ENCODE assay signal across 18 cellular contexts in the genomic region with DNA sequence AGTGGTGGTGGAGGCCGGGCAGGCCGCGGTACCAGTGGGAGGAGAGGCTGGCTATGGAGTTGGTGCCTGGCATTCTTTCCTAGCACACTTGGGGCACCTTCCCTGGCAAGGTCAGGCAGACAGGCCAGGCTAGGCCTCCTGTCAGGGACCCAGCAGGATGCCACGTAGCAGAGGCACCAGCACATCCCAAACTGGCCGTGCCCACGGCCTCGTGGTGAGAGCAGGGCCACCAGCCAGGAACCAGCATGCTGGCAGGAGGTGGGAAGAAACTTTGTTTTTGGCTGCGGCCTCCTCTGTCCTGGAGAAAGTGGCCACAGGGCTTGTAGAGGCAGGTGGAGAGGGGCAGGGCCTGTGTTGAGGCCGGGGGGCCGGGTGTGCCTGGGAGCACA. TPM values are rescaled to one million over a fixed set of nuclear protein-coding genes. Genes with fewer than 3 reads are reported as not detected.
A peak's percentile ranks its signal among the peaks of the same experiment; 100 is the strongest.
DNase-seq lines count a peak whose midpoint lies in the region; ATAC-seq and TF ChIP-seq lines count a peak whose summit lies in the region.
"Had no signal": no experiment of that assay in that cellular context is flagged by ENCODE, and none has a peak within 500 bp of the region (broad histone marks: within the 10 kb centered on the region; RNA-seq: fewer than 3 reads in every experiment).

No MANE protein-coding gene starts in this region.

- ATAC-seq in DND-41 (ENCODE audit: insufficient read depth, low read depth) (no peak), GM19463 (IDR thresholded peaks at IDR 0.05; ENCODE audit: unreplicated experiment) (no peak)

- H3K79me2 ChIP-seq in DND-41 (ENCODE audit: insufficient read depth, low read length) = no peaks in the 10 kb centered on the region

- H3K36me3 ChIP-seq in DND-41 (ENCODE audit: insufficient read depth, low read length) (no peaks in the 10 kb centered on the region), KOPT-K1 (ENCODE audit: insufficient read depth, low read length) (no peaks in the 10 kb centered on the region), endodermal cell (ENCODE audit: control insufficient read depth, insufficient read depth, low read length) (no peaks in the 10 kb centered on the region), neuron (ENCODE audit: insufficient read depth, low read length) (no peaks in the 10 kb centered on the region)
- H3K36me3 ChIP-seq: BLaER1 had no signal

- H3K4me1 Mint-ChIP-seq in endodermal cell = peaks cover 10% of the 10 kb centered on the region

- H3K27ac Mint-ChIP-seq in endodermal cell = no peak overlapping the region

- H3K27me3 ChIP-seq in DND-41 (ENCODE audit: insufficient read depth, low read length, poor library complexity) (no peaks in the 10 kb centered on the region), endodermal cell (ENCODE audit: control insufficient read depth, insufficient read depth, low read length, poor library complexity, severe bottlenecking) (no peaks in the 10 kb centered on the region), neuron (ENCODE audit: insufficient read depth, low read length) (peaks cover 1% of the 10 kb centered on the region)
- H3K27me3 ChIP-seq: BLaER1 had no signal

- H2AFZ ChIP-seq in DND-41 (ENCODE audit: low read depth, low read length) = no peak overlapping the region
- H2AFZ ChIP-seq in neuron (ENCODE audit: low read depth, low read length) = peak overlapping the region; percentile 13

- H4K20me1 ChIP-seq in DND-41 (ENCODE audit: insufficient read depth, low read length) = peaks cover 17% of the 10 kb centered on the region
- H4K20me1 ChIP-seq: BLaER1 had no signal

- peaks cover 41% of the 10 kb centered on the region for H3K4me1 ChIP-seq in DND-41 (ENCODE audit: insufficient read depth, low read length)
- no peaks in the 10 kb centered on the region for H3K4me1 ChIP-seq in endodermal cell (ENCODE audit: control insufficient read depth, insufficient read depth, low read length)
- H3K4me1 ChIP-seq in neuron (ENCODE audit: insufficient read depth, low read length) = peaks cover 20% of the 10 kb centered on the region

- H3K4me3 Mint-ChIP-seq in endodermal cell = no peak overlapping the region

- H3K27ac ChIP-seq in DND-41 (ENCODE audit: low read length) (peak overlapping the region; percentile 45; the same call in 1 of the 2 replicates), KOPT-K1 (ENCODE audit: low read depth, low read length, poor library complexity, severe bottlenecking) (peak overlapping the region; percentile 96), endodermal cell (ENCODE audit: low read depth, low read length) (peak overlapping the region; percentile 80)
- H3K27ac ChIP-seq: SK-N-MC had no signal

- H3K9me3 ChIP-seq in DND-41 (ENCODE audit: insufficient read depth, low read length, severe bottlenecking) (no peaks in the 10 kb centered on the region), KOPT-K1 (ENCODE audit: insufficient read depth, low read length, poor library complexity, severe bottlenecking) (peaks cover 6% of the 10 kb centered on the region), endodermal cell (ENCODE audit: control insufficient read depth, low read length) (no peaks in the 10 kb centered on the region), neuron (ENCODE audit: low read length) (peaks cover 4% of the 10 kb centered on the region)
- H3K9me3 ChIP-seq: BLaER1 had no signal

- H3K9me3 Mint-ChIP-seq in endodermal cell = peaks cover 11% of the 10 kb centered on the region

- H3K27me3 Mint-ChIP-seq in endodermal cell (ENCODE audit: insufficient read depth) = peaks cover 8% of the 10 kb centered on the region
- H3K27me3 Mint-ChIP-seq: CD4-positive, alpha-beta memory T cell had no signal

- no peak for TF ChIP-seq POLR2A in erythroblast (IDR thresholded peaks at IDR 0.05; ENCODE audit: low read length)

- no peak overlapping the region for H3K9ac ChIP-seq in DND-41 (ENCODE audit: low read depth, low read length)
- no peak overlapping the region for H3K9ac ChIP-seq in endodermal cell (ENCODE audit: extremely low read depth, low read length, poor library complexity, severe bottlenecking)
- H3K9ac ChIP-seq: BLaER1 had no signal

- no peak overlapping the region for H3K4me2 ChIP-seq in DND-41 (ENCODE audit: insufficient read depth, low read length)
- H3K4me2 ChIP-seq: BLaER1 had no signal

- no peaks in the 10 kb centered on the region for H3K36me3 Mint-ChIP-seq in endodermal cell (ENCODE audit: low read depth)
- H3K36me3 Mint-ChIP-seq: CD4-positive, alpha-beta memory T cell had no signal

- DNase-seq in DND-41 = no peak
- DNase-seq in endodermal cell = no peak
- no peak for DNase-seq in T-helper 9 cell
- no peak for DNase-seq in erythroblast (lab: John Stamatoyannopoulos, UW)
- DNase-seq: CD4-positive, alpha-beta memory T cell; DMS153; H7; KG1; MV-4-11; NCI-H1417 treated with DMSO at 0.1 percent for 48 hours; NCI-H1930; NCI-H226; SHP77 had no signal

- 71 to 80% methylated on average over 5 to 10 of the region's 10 CpGs for WGBS in endodermal cell (ENCODE audit: insufficient coverage in 1 of 2, insufficient read length in 1 of 2), 2 experiments

- H3K4me3 ChIP-seq in DND-41 (ENCODE audit: low read depth in 1 of 2, low read length in 2 of 2) (no peak overlapping the region), endodermal cell (ENCODE audit: low read length) (no peak overlapping the region), neuron (ENCODE audit: low read length) (no peak overlapping the region)
- H3K4me3 ChIP-seq: BLaER1, SK-N-MC had no signal

- TF ChIP-seq CTCF in DND-41 (IDR thresholded peaks at IDR 0.05; ENCODE audit: borderline replicate concordance, extremely low read depth, low read length, poor library complexity, severe bottlenecking) = no peak
- no peak for TF ChIP-seq CTCF in endodermal cell (conservative IDR thresholded peaks at IDR 0.05)

RNA-seq across cellular contexts. Expression of gene CBFA2T3, which starts 57.6 kb away (rescaled TPM):
- total RNA-seq in endodermal cell = 1 to 10 TPM; 1.0 to 3.1 TPM
- polyA plus RNA-seq in endodermal cell (2013, experiment 1 of 2) = 5.5 TPM
- 4.3 TPM for polyA plus RNA-seq in endodermal cell (2013, experiment 2 of 2)

RNA-seq across cellular contexts. Expression of gene ACSF3, which starts 59.1 kb away (rescaled TPM):
- total RNA-seq in endodermal cell = 10 to 100 TPM; 34.8 to 35.5 TPM
- polyA plus RNA-seq in endodermal cell (2013, experiment 1 of 2) = 16.8 TPM
- polyA plus RNA-seq in endodermal cell (2013, experiment 2 of 2) = 16.0 TPM

Comparison
In these comparisons a context has a peak if more than half of its experiments do, and no peak if none do; other contexts are left out.
1. H3K27ac ChIP-seq: peak in every context shown above with its lines; median percentile 96 in KOPT-K1; 80 in endodermal cell; 45 in DND-41.